Comparison of ENCODE assay signal across 1 cellular context in genomic region chr3:15429080-15429479, GRCh38.
TF ChIP-seq lines count a peak whose summit lies in the region.

No MANE protein-coding gene starts in this region.

TF ChIP-seq in A549, 52 proteins besides CTCF, POLR2A, EP300 and RAD21 (continued from another document):
- TF ChIP-seq EHMT2 (IDR thresholded peaks at IDR 0.05; ENCODE audit: low read depth) (no peak), BCL3 (IDR thresholded peaks at IDR 0.05) (no peak), TFCP2L1 (CRISPR knock-in tag; IDR thresholded peaks at IDR 0.05) (no peak), FOSB (CRISPR knock-in tag; IDR thresholded peaks at IDR 0.05) (no peak), HMGXB4 (CRISPR knock-in tag; IDR thresholded peaks at IDR 0.05; ENCODE audit: borderline replicate concordance) (no peak), TP53 (CRISPR knock-in tag; IDR thresholded peaks at IDR 0.05) (no peak), MAX (IDR thresholded peaks at IDR 0.05) (no peak)
